12 cellular contexts compared by ENCODE assay signal in the genomic region with DNA sequence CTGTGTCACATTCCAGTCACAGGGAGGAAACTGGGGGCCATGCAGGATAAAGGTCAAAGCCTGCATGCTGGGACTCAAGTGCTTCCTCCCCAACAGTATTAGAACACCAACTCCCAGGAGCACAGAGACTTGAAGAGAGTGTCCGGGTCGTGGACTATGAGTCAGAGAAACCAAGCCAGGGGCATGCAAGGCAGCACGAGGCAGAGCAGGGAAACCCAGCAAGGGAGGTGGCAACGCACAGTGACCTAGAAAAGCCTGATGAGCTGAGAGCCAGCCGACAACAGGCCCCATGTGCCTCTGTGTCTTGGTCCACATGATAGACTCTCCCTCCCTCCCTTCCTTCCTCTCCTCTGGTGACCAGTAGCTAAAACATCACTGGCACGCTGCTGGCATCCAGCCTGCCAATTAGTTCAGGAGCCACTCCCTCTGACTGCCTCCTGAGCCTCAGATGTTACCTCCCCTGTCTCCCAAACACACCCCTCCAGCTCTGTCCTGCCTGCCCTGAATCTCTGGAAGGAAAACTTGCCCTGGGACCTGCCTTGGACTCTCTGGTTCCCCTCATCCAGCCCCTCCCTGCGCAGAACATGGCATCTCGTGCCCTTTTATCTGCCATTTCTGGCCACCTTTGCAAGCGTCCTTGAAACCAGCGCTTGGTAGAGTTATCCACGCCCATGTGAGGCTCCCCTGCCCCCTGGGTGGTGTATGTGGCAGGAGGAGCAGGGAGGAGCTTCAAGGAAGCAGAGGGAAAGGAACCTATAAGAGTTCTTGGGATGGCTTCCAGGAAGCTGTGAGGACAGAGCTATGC. TPM values are rescaled to one million over a fixed set of nuclear protein-coding genes. Genes with fewer than 3 reads are reported as not detected.
DNase-seq lines count a peak whose midpoint lies in the region; ATAC-seq, FAIRE-seq and TF ChIP-seq lines count a peak whose summit lies in the region.
"Had no signal": no experiment of that assay in that cellular context is flagged by ENCODE, and none has a peak within 500 bp of the region (broad histone marks: within the 10 kb centered on the region; RNA-seq: fewer than 3 reads in every experiment).

No MANE protein-coding gene starts in this region.

- peak; percentile 43 for DNase-seq in COR-L47 (lab: John Stamatoyannopoulos, UW)
- no peak for DNase-seq in MM.1S
- no peak for DNase-seq in endothelial cell of umbilical vein (ENCODE audit: low read depth, low spot score)
- DNase-seq in activated CD4-positive, alpha-beta T cell treated with anti-CD3 and anti-CD28 coated beads, Interleukin-2, amount 50 U/mL, for 4 hours, result no peak
- no peak for DNase-seq in NCI-H187 treated with DMSO at 0.1 percent for 48 hours (lab: John Stamatoyannopoulos, UW)
- DNase-seq in NCI-H1105 (lab: John Stamatoyannopoulos, UW), result no peak
- DNase-seq: activated CD8-positive, alpha-beta T cell treated with anti-CD3 and anti-CD28 coated beads, Interleukin-2, amount 10 ng/mL, durations not matched to agents 7 days and 5 days; cerebellar nuclear complex; midbrain; NCI-H82 had no signal

- no peaks in the 10 kb centered on the region for H3K9me2 ChIP-seq in MM.1S (replicated peaks; ENCODE audit: insufficient read depth, low read length)

- H3K4me2 ChIP-seq in MM.1S (ENCODE audit: low read depth, low read length) (no peak overlapping the region), endothelial cell of umbilical vein (ENCODE audit: insufficient read depth, low read length) (no peak overlapping the region)

- no peak for TF ChIP-seq POLR2A in endothelial cell of umbilical vein (IDR thresholded peaks at IDR 0.05; ENCODE audit: low read depth, low read length)

- ATAC-seq in GM21619 (IDR thresholded peaks at IDR 0.05; ENCODE audit: unreplicated experiment), result no peak
- ATAC-seq: activated CD8-positive, alpha-beta T cell treated with anti-CD3 and anti-CD28 coated beads, Interleukin-2, amount 10 ng/mL, durations not matched to agents 7 days and 5 days had no signal

- BruUV-seq in endothelial cell of umbilical vein (replicated peaks; lab: Mats Ljungman, UMichigan), result no TSS peak

- no peak overlapping the region for H3K4me3 ChIP-seq in MM.1S (ENCODE audit: low read length)
- H3K4me3 ChIP-seq in endothelial cell of umbilical vein (replicated peaks in 1 of 3; ENCODE audit: insufficient read depth in 1 of 3, low read depth in 1 of 3, low read length in 3 of 3), result no peak overlapping the region
- H3K4me3 ChIP-seq in muscle layer of duodenum (ENCODE audit: low read depth in 1 of 2, low read length in 2 of 2), result no peak overlapping the region

- H3F3A ChIP-seq in MM.1S (ENCODE audit: insufficient read depth, low read length), result no peaks in the 10 kb centered on the region

- no peak for FAIRE-seq in endothelial cell of umbilical vein (lab: Jason Lieb, UNC)

- H3K27me3 ChIP-seq in MM.1S (replicated peaks; ENCODE audit: insufficient read depth, low read length) (peaks cover 30% of the 10 kb centered on the region), endothelial cell of umbilical vein (ENCODE audit: control insufficient read depth in 2 of 2, insufficient read depth in 2 of 2, low read length in 2 of 2) (peaks cover 16 to 37% of the 10 kb centered on the region in 2 experiments), muscle layer of duodenum (ENCODE audit: low read depth, low read length) (peaks cover 17% of the 10 kb centered on the region)

- 0 out of 2 replicates have a peak overlapping the region, but pooled peaks have one; percentile 23 for H2AFZ ChIP-seq in MM.1S (ENCODE audit: low read length)
- H2AFZ ChIP-seq in endothelial cell of umbilical vein (ENCODE audit: low read depth, low read length), result no peak overlapping the region

- H3K9me3 ChIP-seq in MM.1S (replicated peaks; ENCODE audit: insufficient read depth, low read length) (no peaks in the 10 kb centered on the region), endothelial cell of umbilical vein (replicated peaks; ENCODE audit: control insufficient read depth, insufficient read depth, low read length) (no peaks in the 10 kb centered on the region), muscle layer of duodenum (ENCODE audit: control insufficient read depth in 1 of 2, low read length in 2 of 2) (no peaks in the 10 kb centered on the region)

- POLR2A ChIA-PET in endothelial cell of umbilical vein (lab: Charles Lee), result no interaction called here

- TF ChIP-seq CTCF in MM.1S (IDR thresholded peaks at IDR 0.05; ENCODE audit: low read length), result no peak
- no peak for TF ChIP-seq CTCF in endothelial cell of umbilical vein (IDR thresholded peaks at IDR 0.05; ENCODE audit: extremely low read depth in 1 of 2, insufficient read depth in 1 of 2, low read depth in 1 of 2, low read length in 2 of 2)

- intact Hi-C loops in endothelial cell of umbilical vein (cut with micrococcal nuclease), result no loop called here

- CTCF ChIA-PET in endothelial cell of umbilical vein (lab: Charles Lee), result interaction anchor here (1.0 to 3.7 kb wide), 2 partner anchors 10 to 12 kb away, joined by 3 to 18 read pairs; no protein-coding TSS in a partner anchor

- H3K79me2 ChIP-seq in MM.1S (ENCODE audit: low read length) (no peaks in the 10 kb centered on the region), endothelial cell of umbilical vein (ENCODE audit: control insufficient read depth, insufficient read depth, low read length) (no peaks in the 10 kb centered on the region)

- H3K9ac ChIP-seq in MM.1S (ENCODE audit: low read length) (no peak overlapping the region), endothelial cell of umbilical vein (replicated peaks; ENCODE audit: extremely low read depth, insufficient read depth, low read length) (no peak overlapping the region)

- dilution Hi-C loops in endothelial cell of umbilical vein (cut with MboI; ENCODE audit: extremely low pct_ligation_motif_present, low sequenced_read_pairs), result no loop called here

- H3K9me1 ChIP-seq in endothelial cell of umbilical vein (replicated peaks; ENCODE audit: control insufficient read depth, extremely low read depth, insufficient read depth, low read length), result no peaks in the 10 kb centered on the region

- H3K36me3 ChIP-seq in MM.1S (replicated peaks; ENCODE audit: insufficient read depth, low read length), result no peaks in the 10 kb centered on the region
- no peaks in the 10 kb centered on the region for H3K36me3 ChIP-seq in endothelial cell of umbilical vein (ENCODE audit: control insufficient read depth in 2 of 2, extremely low read depth in 1 of 2, insufficient read depth in 2 of 2, low read length in 2 of 2)
- no peaks in the 10 kb centered on the region for H3K36me3 ChIP-seq in muscle layer of duodenum (ENCODE audit: control insufficient read depth in 1 of 2, insufficient read depth in 2 of 2, low read length in 2 of 2)

- H3K4me1 ChIP-seq in MM.1S (ENCODE audit: low read length), result no peaks in the 10 kb centered on the region
- no peaks in the 10 kb centered on the region for H3K4me1 ChIP-seq in endothelial cell of umbilical vein (ENCODE audit: control insufficient read depth, extremely low read depth, insufficient read depth, low read length)
- no peaks in the 10 kb centered on the region for H3K4me1 ChIP-seq in muscle layer of duodenum (ENCODE audit: control insufficient read depth in 1 of 2, insufficient read depth in 2 of 2, low read length in 2 of 2)

- no peaks in the 10 kb centered on the region for H4K20me1 ChIP-seq in MM.1S (ENCODE audit: insufficient read depth, low read length)
- no peaks in the 10 kb centered on the region for H4K20me1 ChIP-seq in endothelial cell of umbilical vein (replicated peaks; ENCODE audit: control insufficient read depth, extremely low read depth, insufficient read depth, low read length)

- H3K27ac ChIP-seq in MM.1S (ENCODE audit: low read length) (no peak overlapping the region), endothelial cell of umbilical vein (ENCODE audit: insufficient read depth, low read depth, low read length) (no peak overlapping the region), muscle layer of duodenum (ENCODE audit: low read length) (peak overlapping the region; percentile 73)

RNA-seq across cellular contexts. Expression of gene RNF39, which starts 16.2 kb away (rescaled TPM):
- not detected in 2 replicates for total RNA-seq in endothelial cell of umbilical vein
- not detected in 2 replicates for polyA plus RNA-seq in endothelial cell of umbilical vein
- not detected in 2 replicates for polyA plus RNA-seq in endothelial cell of umbilical vein (2011; cell fraction: cytosol; rRNA removed)
- polyA plus RNA-seq in endothelial cell of umbilical vein (2011; cell fraction: nucleus; rRNA removed), result not detected in 2 replicates
- polyA plus RNA-seq in endothelial cell of umbilical vein (2012), result 0.36 and 0.48 TPM in 2 replicates
- not detected in 2 replicates for polyA minus RNA-seq in endothelial cell of umbilical vein
- not detected for polyA minus RNA-seq in endothelial cell of umbilical vein (2011; cell fraction: cytosol; rRNA and poly(A)+ RNA removed)
- polyA minus RNA-seq in endothelial cell of umbilical vein (2011; cell fraction: nucleus; rRNA and poly(A)+ RNA removed), result not detected in 2 replicates
- total RNA-seq: activated CD8-positive, alpha-beta T cell treated with anti-CD3 and anti-CD28 coated beads, Interleukin-2, amount 10 ng/mL, durations not matched to agents 7 days and 5 days had no signal

RNA-seq across cellular contexts. Expression of gene TRIM31, which starts 21.1 kb away (rescaled TPM):
- total RNA-seq in endothelial cell of umbilical vein, result not detected in 2 replicates
- not detected in 2 replicates for polyA plus RNA-seq in endothelial cell of umbilical vein
- polyA plus RNA-seq in endothelial cell of umbilical vein (2011; cell fraction: cytosol; rRNA removed), result not detected in 2 replicates
- not detected in 2 replicates for polyA plus RNA-seq in endothelial cell of umbilical vein (2011; cell fraction: nucleus; rRNA removed)
- not detected in 2 replicates for polyA plus RNA-seq in endothelial cell of umbilical vein (2012)
- not detected in 2 replicates for polyA minus RNA-seq in endothelial cell of umbilical vein
- not detected for polyA minus RNA-seq in endothelial cell of umbilical vein (2011; cell fraction: cytosol; rRNA and poly(A)+ RNA removed)
- not detected in 2 replicates for polyA minus RNA-seq in endothelial cell of umbilical vein (2011; cell fraction: nucleus; rRNA and poly(A)+ RNA removed)
- total RNA-seq: activated CD8-positive, alpha-beta T cell treated with anti-CD3 and anti-CD28 coated beads, Interleukin-2, amount 10 ng/mL, durations not matched to agents 7 days and 5 days had no signal

RNA-seq across cellular contexts. Expression of gene PPP1R11, which starts 24.8 kb away (rescaled TPM):
- total RNA-seq in endothelial cell of umbilical vein, result 32.4 and 37.6 TPM in 2 replicates
- polyA plus RNA-seq in endothelial cell of umbilical vein, result 43.0 and 44.1 TPM in 2 replicates
- 31.2 and 39.1 TPM in 2 replicates for polyA plus RNA-seq in endothelial cell of umbilical vein (2011; cell fraction: cytosol; rRNA removed)
- 24.8 and 25.2 TPM in 2 replicates for polyA plus RNA-seq in endothelial cell of umbilical vein (2011; cell fraction: nucleus; rRNA removed)
- polyA plus RNA-seq in endothelial cell of umbilical vein (2012), result 31.3 and 36.8 TPM in 2 replicates
- 34.7 and 39.7 TPM in 2 replicates for polyA minus RNA-seq in endothelial cell of umbilical vein
- polyA minus RNA-seq in endothelial cell of umbilical vein (2011; cell fraction: cytosol; rRNA and poly(A)+ RNA removed), result 11.6 TPM
- polyA minus RNA-seq in endothelial cell of umbilical vein (2011; cell fraction: nucleus; rRNA and poly(A)+ RNA removed), result 11.3 and 12.2 TPM in 2 replicates

RNA-seq across cellular contexts. Expression of gene POLR1H, which starts 30.7 kb away (rescaled TPM):
- 32.5 and 42.5 TPM in 2 replicates for total RNA-seq in endothelial cell of umbilical vein
- polyA plus RNA-seq in endothelial cell of umbilical vein, result 65.3 and 66.7 TPM in 2 replicates
- 47.3 and 54.5 TPM in 2 replicates for polyA plus RNA-seq in endothelial cell of umbilical vein (2011; cell fraction: cytosol; rRNA removed)
- 28.5 and 28.6 TPM in 2 replicates for polyA plus RNA-seq in endothelial cell of umbilical vein (2011; cell fraction: nucleus; rRNA removed)
- 30.3 and 33.2 TPM in 2 replicates for polyA plus RNA-seq in endothelial cell of umbilical vein (2012)
- 20.7 and 25.0 TPM in 2 replicates for polyA minus RNA-seq in endothelial cell of umbilical vein
- polyA minus RNA-seq in endothelial cell of umbilical vein (2011; cell fraction: cytosol; rRNA and poly(A)+ RNA removed), result 9.3 TPM
- polyA minus RNA-seq in endothelial cell of umbilical vein (2011; cell fraction: nucleus; rRNA and poly(A)+ RNA removed), result 6.3 and 6.9 TPM in 2 replicates

RNA-seq across cellular contexts. Expression of gene TRIM40, which starts 44.2 kb away (rescaled TPM):
- total RNA-seq in endothelial cell of umbilical vein, result not detected in 2 replicates
- not detected in 2 replicates for polyA plus RNA-seq in endothelial cell of umbilical vein
- not detected in 2 replicates for polyA plus RNA-seq in endothelial cell of umbilical vein (2011; cell fraction: cytosol; rRNA removed)
- not detected in 2 replicates for polyA plus RNA-seq in endothelial cell of umbilical vein (2011; cell fraction: nucleus; rRNA removed)
- polyA plus RNA-seq in endothelial cell of umbilical vein (2012), result not detected in 2 replicates
- not detected in 2 replicates for polyA minus RNA-seq in endothelial cell of umbilical vein
- polyA minus RNA-seq in endothelial cell of umbilical vein (2011; cell fraction: cytosol; rRNA and poly(A)+ RNA removed), result not detected
- polyA minus RNA-seq in endothelial cell of umbilical vein (2011; cell fraction: nucleus; rRNA and poly(A)+ RNA removed), result not detected in 2 replicates
- total RNA-seq: activated CD8-positive, alpha-beta T cell treated with anti-CD3 and anti-CD28 coated beads, Interleukin-2, amount 10 ng/mL, durations not matched to agents 7 days and 5 days had no signal
